Comparison of ENCODE assay signal across 12 cellular contexts in genomic region chr16:78962457-78962929, GRCh38.
DNase-seq lines count a peak whose midpoint lies in the region; ATAC-seq lines count a peak whose summit lies in the region.
"Had no signal": no experiment of that assay in that cellular context is flagged by ENCODE, and none has a peak within 500 bp of the region (broad histone marks: within the 10 kb centered on the region; RNA-seq: fewer than 3 reads in every experiment).

No MANE protein-coding gene starts in this region.

- peaks cover 8% of the 10 kb centered on the region for H3K36me3 Mint-ChIP-seq in activated CD4-positive, alpha-beta T cell treated with anti-CD3 and anti-CD28 coated beads for 36 hours (ENCODE audit: low read depth)

- peak overlapping the region; percentile 86 for H3K27ac Mint-ChIP-seq in activated CD4-positive, alpha-beta T cell treated with anti-CD3 and anti-CD28 coated beads for 36 hours

- no peaks in the 10 kb centered on the region for H3K79me2 ChIP-seq in trophoblast cell (ENCODE audit: control insufficient read depth, insufficient read depth, low read length, poor library complexity)

- CTCF ChIA-PET in activated CD4-positive, alpha-beta T cell treated with anti-CD3 and anti-CD28 coated beads for 36 hours (lab: Charles Lee) = interaction anchor here (1.1 kb wide), 1 partner anchor 189 kb away, joined by 3 read pairs; no protein-coding TSS in a partner anchor

- no CpG with 5 or more reads among the region's 2 CpGs for WGBS in trophoblast cell (ENCODE audit: extremely low coverage, insufficient coverage, insufficient read length)

- peak; percentile 86 for ATAC-seq in activated CD4-positive, alpha-beta T cell treated with anti-CD3 and anti-CD28 coated beads for 36 hours
- ATAC-seq in GM21447 (IDR thresholded peaks at IDR 0.05; ENCODE audit: unreplicated experiment) = peak; percentile 90
- ATAC-seq in HG03139 (IDR thresholded peaks at IDR 0.05; ENCODE audit: unreplicated experiment) = peak; percentile 82

- H3K9me3 ChIP-seq in trophoblast cell (ENCODE audit: insufficient read depth, low read depth, low read length) = no peaks in the 10 kb centered on the region
- H3K9me3 ChIP-seq: testis had no signal

- no peak overlapping the region for H2AFZ ChIP-seq in trophoblast cell (ENCODE audit: insufficient read depth, low read length, poor library complexity)

- POLR2A ChIA-PET in activated CD4-positive, alpha-beta T cell treated with anti-CD3 and anti-CD28 coated beads for 36 hours (lab: Charles Lee) = interaction anchor here (0.6 to 1.5 kb wide), 8 partner anchors 45 to 189 kb away, joined by 3 to 11 read pairs (median 4); no protein-coding TSS in a partner anchor

- no peak overlapping the region for H3K23ac ChIP-seq in trophoblast cell (ENCODE audit: low read length)

- H3K4me3 Mint-ChIP-seq in activated CD4-positive, alpha-beta T cell treated with anti-CD3 and anti-CD28 coated beads for 36 hours = no peak overlapping the region

- H3K4me3 ChIP-seq in trophoblast cell (ENCODE audit: low read depth, low read length) = no peak overlapping the region
- H3K4me3 ChIP-seq: testis had no signal

- H3K4me1 ChIP-seq in trophoblast cell (ENCODE audit: control insufficient read depth in 1 of 2, insufficient read depth in 2 of 2, low read length in 2 of 2) = no peaks in the 10 kb centered on the region
- H3K4me1 ChIP-seq: testis had no signal

- H3K18ac ChIP-seq in trophoblast cell (ENCODE audit: low read length) = no peak overlapping the region

- peaks cover 23% of the 10 kb centered on the region for H3K4me1 Mint-ChIP-seq in activated CD4-positive, alpha-beta T cell treated with anti-CD3 and anti-CD28 coated beads for 36 hours

- H2BK5ac ChIP-seq in trophoblast cell (ENCODE audit: low read depth, low read length, poor library complexity) = no peak overlapping the region

- no peak overlapping the region for H4K12ac ChIP-seq in trophoblast cell (ENCODE audit: low read depth, low read length)

- H4K91ac ChIP-seq in trophoblast cell (ENCODE audit: low read depth, low read length) = no peak overlapping the region

- H2BK12ac ChIP-seq in trophoblast cell (ENCODE audit: low read length) = no peak overlapping the region

- no peak overlapping the region for H3K4ac ChIP-seq in trophoblast cell (ENCODE audit: low read depth, low read length)

- no peaks in the 10 kb centered on the region for H3K36me3 ChIP-seq in trophoblast cell (ENCODE audit: control insufficient read depth in 1 of 2, insufficient read depth in 2 of 2, low read length in 2 of 2)

- H3K9ac ChIP-seq in trophoblast cell (ENCODE audit: low read length) = no peak overlapping the region
- H3K9ac ChIP-seq: KMS-11 had no signal

- H3K9me3 Mint-ChIP-seq in activated CD4-positive, alpha-beta T cell treated with anti-CD3 and anti-CD28 coated beads for 36 hours (ENCODE audit: low read depth) = peaks cover 8% of the 10 kb centered on the region

- H3K27me3 Mint-ChIP-seq in activated CD4-positive, alpha-beta T cell treated with anti-CD3 and anti-CD28 coated beads for 36 hours = no peaks in the 10 kb centered on the region

- H2BK120ac ChIP-seq in trophoblast cell (ENCODE audit: insufficient read depth, low read length, poor library complexity) = no peak overlapping the region

- no peak overlapping the region for H4K8ac ChIP-seq in trophoblast cell (ENCODE audit: low read depth, low read length)

- H3K27me3 ChIP-seq in trophoblast cell (ENCODE audit: insufficient read depth, low read length) = no peaks in the 10 kb centered on the region
- H3K27me3 ChIP-seq: testis had no signal

- H3K4me2 ChIP-seq in trophoblast cell (ENCODE audit: low read length) = no peak overlapping the region
- H3K4me2 ChIP-seq: KMS-11 had no signal

- H3K27ac ChIP-seq in trophoblast cell (ENCODE audit: low read depth, low read length) = no peak overlapping the region
- H3K27ac ChIP-seq: KMS-11, testis had no signal

- intact Hi-C loops in activated CD4-positive, alpha-beta T cell treated with anti-CD3 and anti-CD28 coated beads for 36 hours (cut with DNase I, micrococcal nuclease) = loop anchor here (1.0 to 5.0 kb wide), 10 partner anchors 44 to 354 kb away; no protein-coding TSS in a partner anchor

- no peak for DNase-seq in activated CD4-positive, alpha-beta T cell treated with anti-CD3 and anti-CD28 coated beads for 36 hours
- no peak for DNase-seq in activated CD4-positive, alpha-beta T cell treated with anti-CD3 and anti-CD28 coated beads, Interleukin-2, amount 50 U/mL, for 1 hour
- DNase-seq in kidney glomerular epithelial cell (lab: John Stamatoyannopoulos, UW) (peak; percentile 18), NCI-H187 treated with DMSO at 0.1 percent for 48 hours (lab: John Stamatoyannopoulos, UW) (no peak), medulla oblongata (ENCODE audit: extremely low spot score) (no peak), trophoblast cell (no peak)
- DNase-seq: NK-92 treated with Interleukin-12 subunit alpha and Interleukin-12 subunit beta, amount 100 ng/mL, for 24 hours; stimulated activated CD4-positive, alpha-beta T cell treated with anti-CD3 and anti-CD28 coated beads, Interleukin-12 subunit alpha, Interleukin-12 subunit beta, amount 100 ng/mL, for 4 hours; testis had no signal

- no peak overlapping the region for H2AK5ac ChIP-seq in trophoblast cell (ENCODE audit: low read length)

- no peak overlapping the region for H3K14ac ChIP-seq in trophoblast cell (ENCODE audit: low read length)

- H3K79me1 ChIP-seq in trophoblast cell (ENCODE audit: low read length) = no peaks in the 10 kb centered on the region
